In genomic region chr5:43893951-43894684, GRCh38 we compare ENCODE assay signal across 24 cellular contexts.
DNase-seq lines count a peak whose midpoint lies in the region; ATAC-seq and TF ChIP-seq lines count a peak whose summit lies in the region.
"Had no signal": no experiment of that assay in that cellular context is flagged by ENCODE, and none has a peak within 500 bp of the region (broad histone marks: within the 10 kb centered on the region; RNA-seq: fewer than 3 reads in every experiment).

No MANE protein-coding gene starts in this region.

- H3K9me3 ChIP-seq in body of pancreas (no peaks in the 10 kb centered on the region), left ventricle myocardium inferior (replicated peaks) (no peaks in the 10 kb centered on the region)
- H3K9me3 ChIP-seq: A549; BE2C; BLaER1 treated with 17β-estradiol and CSF1 and Interleukin-3, amounts not matched to agents 10 nM and 100 nM had no signal

- H3K4me3 Mint-ChIP-seq in progenitor cell of endocrine pancreas (ENCODE audit: low read depth): no peak overlapping the region
- H3K4me3 Mint-ChIP-seq in activated CD4-positive, alpha-beta T cell treated with anti-CD3 and anti-CD28 coated beads for 36 hours: no peak overlapping the region
- H3K4me3 Mint-ChIP-seq: CD14-positive monocyte; CD4-positive, alpha-beta T cell; CD8-positive, alpha-beta memory T cell; GM23338; H9 had no signal

- H3K36me3 ChIP-seq in body of pancreas (replicated peaks in 1 of 2; ENCODE audit: insufficient read depth in 1 of 2, low read depth in 2 of 2) (no peaks in the 10 kb centered on the region), left ventricle myocardium inferior (no peaks in the 10 kb centered on the region)
- H3K36me3 ChIP-seq: BE2C; BLaER1 treated with 17β-estradiol and CSF1 and Interleukin-3, amounts not matched to agents 10 nM and 100 nM had no signal

- TF ChIP-seq CTCF in body of pancreas (IDR thresholded peaks at IDR 0.05): no peak
- no peak for TF ChIP-seq CTCF in progenitor cell of endocrine pancreas (IDR thresholded peaks at IDR 0.05; ENCODE audit: unreplicated experiment)
- no peak for TF ChIP-seq CTCF in left ventricle myocardium inferior (IDR thresholded peaks at IDR 0.05; ENCODE audit: borderline replicate concordance)

- H3K4me1 ChIP-seq in body of pancreas (peaks cover 12% of the 10 kb centered on the region), left ventricle myocardium inferior (no peaks in the 10 kb centered on the region)
- H3K4me1 ChIP-seq: A549; BE2C; BLaER1 treated with 17β-estradiol and CSF1 and Interleukin-3, amounts not matched to agents 10 nM and 100 nM had no signal

- TF ChIP-seq POLR2A in body of pancreas (IDR thresholded peaks at IDR 0.05): no peak

- ATAC-seq in body of pancreas (peak; percentile 22), HG03442 (IDR thresholded peaks at IDR 0.05; ENCODE audit: unreplicated experiment) (no peak)
- ATAC-seq in activated CD4-positive, alpha-beta T cell treated with anti-CD3 and anti-CD28 coated beads for 36 hours: no peak
- ATAC-seq: A549, GM12878, GM23338, HCT116 had no signal

- H3K27ac ChIP-seq in body of pancreas (no peak overlapping the region), left ventricle myocardium inferior (replicated peaks) (no peak overlapping the region)
- H3K27ac ChIP-seq: A549; BLaER1 treated with 17β-estradiol and CSF1 and Interleukin-3, amounts not matched to agents 10 nM and 100 nM had no signal

- H3K27ac Mint-ChIP-seq in progenitor cell of endocrine pancreas: peak overlapping the region; percentile 86
- H3K27ac Mint-ChIP-seq in activated CD4-positive, alpha-beta T cell treated with anti-CD3 and anti-CD28 coated beads for 36 hours: no peak overlapping the region
- H3K27ac Mint-ChIP-seq: CD14-positive monocyte; CD4-positive, alpha-beta T cell; CD8-positive, alpha-beta memory T cell; GM23338; H9 had no signal

- 22 to 25% methylated on average over 4 of the region's 4 CpGs for WGBS in body of pancreas, 2 donors

- H3K9me3 Mint-ChIP-seq in progenitor cell of endocrine pancreas (ENCODE audit: low read depth): peaks cover 3% of the 10 kb centered on the region
- H3K9me3 Mint-ChIP-seq in activated CD4-positive, alpha-beta T cell treated with anti-CD3 and anti-CD28 coated beads for 36 hours (ENCODE audit: low read depth): no peaks in the 10 kb centered on the region
- H3K9me3 Mint-ChIP-seq: GM23338, H9 had no signal

- no peaks in the 10 kb centered on the region for H3K27me3 Mint-ChIP-seq in progenitor cell of endocrine pancreas
- no peaks in the 10 kb centered on the region for H3K27me3 Mint-ChIP-seq in activated CD4-positive, alpha-beta T cell treated with anti-CD3 and anti-CD28 coated beads for 36 hours
- H3K27me3 Mint-ChIP-seq: CD4-positive, alpha-beta T cell had no signal

- H3K4me3 ChIP-seq in body of pancreas: no peak overlapping the region
- no peak overlapping the region for H3K4me3 ChIP-seq in left ventricle myocardium inferior
- H3K4me3 ChIP-seq: A549; BLaER1 treated with 17β-estradiol and CSF1 and Interleukin-3, amounts not matched to agents 10 nM and 100 nM; GM12878; GM23338 had no signal

- peaks cover 27% of the 10 kb centered on the region for H3K4me1 Mint-ChIP-seq in progenitor cell of endocrine pancreas (ENCODE audit: low read depth)
- no peaks in the 10 kb centered on the region for H3K4me1 Mint-ChIP-seq in activated CD4-positive, alpha-beta T cell treated with anti-CD3 and anti-CD28 coated beads for 36 hours
- H3K4me1 Mint-ChIP-seq: CD14-positive monocyte; CD8-positive, alpha-beta memory T cell; GM23338; H9 had no signal

- H3K36me3 Mint-ChIP-seq in progenitor cell of endocrine pancreas (ENCODE audit: insufficient read depth): no peaks in the 10 kb centered on the region
- no peaks in the 10 kb centered on the region for H3K36me3 Mint-ChIP-seq in activated CD4-positive, alpha-beta T cell treated with anti-CD3 and anti-CD28 coated beads for 36 hours (ENCODE audit: low read depth)
- H3K36me3 Mint-ChIP-seq: CD14-positive monocyte; CD8-positive, alpha-beta memory T cell had no signal

- H3K27me3 ChIP-seq in body of pancreas (no peaks in the 10 kb centered on the region), left ventricle myocardium inferior (ENCODE audit: low read depth) (no peaks in the 10 kb centered on the region)
- H3K27me3 ChIP-seq: BE2C; BLaER1 treated with 17β-estradiol and CSF1 and Interleukin-3, amounts not matched to agents 10 nM and 100 nM had no signal

- intact Hi-C loops in body of pancreas (cut with DNase I): no loop called here
- intact Hi-C loops in left ventricle myocardium inferior (cut with micrococcal nuclease): no loop called here
- intact Hi-C loops in activated CD4-positive, alpha-beta T cell treated with anti-CD3 and anti-CD28 coated beads for 36 hours (cut with DNase I, micrococcal nuclease): no loop called here

- DNase-seq in DMS53 (lab: John Stamatoyannopoulos, UW) (peak; percentile 12), DMS53 treated with DMSO at 0.1 percent for 48 hours (lab: John Stamatoyannopoulos, UW; ENCODE audit: unreplicated experiment) (no peak), body of pancreas (no peak), progenitor cell of endocrine pancreas (ENCODE audit: low spot score, unreplicated experiment) (no peak), SHP77 (lab: John Stamatoyannopoulos, UW) (no peak), left ventricle myocardium inferior (no peak)
- no peak for DNase-seq in activated CD4-positive, alpha-beta T cell treated with anti-CD3 and anti-CD28 coated beads for 36 hours
- DNase-seq: 8988T; ACHN; AML-193; BE2C; CD4-positive, alpha-beta T cell; CD8-positive, alpha-beta memory T cell; DMS79; EL; GDM1; H9 had no signal

- POLR2A ChIA-PET in activated CD4-positive, alpha-beta T cell treated with anti-CD3 and anti-CD28 coated beads for 36 hours (lab: Charles Lee): no interaction called here

- CTCF ChIA-PET in activated CD4-positive, alpha-beta T cell treated with anti-CD3 and anti-CD28 coated beads for 36 hours (lab: Charles Lee): no interaction called here
